In genomic region chr1:90537606-90538362, GRCh38 we compare ENCODE assay signal across 15 cellular contexts.
DNase-seq lines count a peak whose midpoint lies in the region; ATAC-seq and TF ChIP-seq lines count a peak whose summit lies in the region.
"Had no signal": no experiment of that assay in that cellular context is flagged by ENCODE, and none has a peak within 500 bp of the region (broad histone marks: within the 10 kb centered on the region; RNA-seq: fewer than 3 reads in every experiment).

No MANE protein-coding gene starts in this region.

- H3K79me2 ChIP-seq in neural progenitor cell (ENCODE audit: low read depth): no peaks in the 10 kb centered on the region

- peak overlapping the region; percentile 59 for H3K27ac ChIP-seq in cardiac muscle cell
- no peak overlapping the region for H3K27ac ChIP-seq in right atrium auricular region
- H3K27ac ChIP-seq in ectodermal cell (ENCODE audit: insufficient read depth, low read depth, low read length, poor library complexity, severe bottlenecking): peak overlapping the region; percentile 51
- peak overlapping the region; percentile 76 for H3K27ac ChIP-seq in neural progenitor cell
- H3K27ac ChIP-seq: BLaER1 had no signal

- peaks cover 2% of the 10 kb centered on the region for H3K27me3 Mint-ChIP-seq in neural progenitor cell (ENCODE audit: insufficient read depth, low read depth)

- peaks cover 12% of the 10 kb centered on the region for H3K4me1 ChIP-seq in cardiac muscle cell (ENCODE audit: low read depth)
- H3K4me1 ChIP-seq in right atrium auricular region: no peaks in the 10 kb centered on the region
- peaks cover 45% of the 10 kb centered on the region for H3K4me1 ChIP-seq in ectodermal cell (ENCODE audit: control insufficient read depth, insufficient read depth, low read length)
- H3K4me1 ChIP-seq in neural progenitor cell: peaks cover 59% of the 10 kb centered on the region
- H3K4me1 ChIP-seq: BLaER1 had no signal

- peaks cover 3% of the 10 kb centered on the region for H3K36me3 Mint-ChIP-seq in neural progenitor cell
- H3K36me3 Mint-ChIP-seq: CD14-positive monocyte; CD4-positive, alpha-beta memory T cell had no signal

- H3K9ac ChIP-seq in neural progenitor cell: no peak overlapping the region
- H3K9ac ChIP-seq: BLaER1 had no signal

- H3K4me1 Mint-ChIP-seq in neural progenitor cell: peaks cover 61% of the 10 kb centered on the region
- H3K4me1 Mint-ChIP-seq: CD14-positive monocyte; CD4-positive, alpha-beta memory T cell had no signal

- peak overlapping the region; percentile 94 for H3K27ac Mint-ChIP-seq in neural progenitor cell
- H3K27ac Mint-ChIP-seq: CD14-positive monocyte; CD4-positive, alpha-beta memory T cell had no signal

- H3K27me3 ChIP-seq in cardiac muscle cell: no peaks in the 10 kb centered on the region
- H3K27me3 ChIP-seq in right atrium auricular region: no peaks in the 10 kb centered on the region
- H3K27me3 ChIP-seq in ectodermal cell (ENCODE audit: control insufficient read depth, insufficient read depth, low read length, poor library complexity, severe bottlenecking): no peaks in the 10 kb centered on the region
- H3K27me3 ChIP-seq in neural progenitor cell: peaks cover 48% of the 10 kb centered on the region
- H3K27me3 ChIP-seq: BLaER1 had no signal

- no peaks in the 10 kb centered on the region for H3K9me3 Mint-ChIP-seq in neural progenitor cell
- H3K9me3 Mint-ChIP-seq: CD14-positive monocyte; CD4-positive, alpha-beta memory T cell had no signal

- no peak overlapping the region for H2AFZ ChIP-seq in neural progenitor cell (replicated peaks)

- peak overlapping the region; percentile 16 for H3K4me3 Mint-ChIP-seq in neural progenitor cell
- H3K4me3 Mint-ChIP-seq: CD14-positive monocyte; CD4-positive, alpha-beta memory T cell had no signal

- no peak for ATAC-seq in GM19463 (IDR thresholded peaks at IDR 0.05; ENCODE audit: unreplicated experiment)
- ATAC-seq in GM18909 (IDR thresholded peaks at IDR 0.05; ENCODE audit: poor library complexity, unreplicated experiment): no peak

- H3K4me2 ChIP-seq in neural progenitor cell: peak overlapping the region; percentile 68
- H3K4me2 ChIP-seq: BLaER1 had no signal

- peaks cover 17% of the 10 kb centered on the region for H4K20me1 ChIP-seq in neural progenitor cell (ENCODE audit: low read depth)
- H4K20me1 ChIP-seq: BLaER1 had no signal

- no peaks in the 10 kb centered on the region for H3K9me3 ChIP-seq in cardiac muscle cell (ENCODE audit: low read depth)
- H3K9me3 ChIP-seq in right atrium auricular region: no peaks in the 10 kb centered on the region
- no peaks in the 10 kb centered on the region for H3K9me3 ChIP-seq in ectodermal cell (ENCODE audit: control insufficient read depth, low read length)
- no peaks in the 10 kb centered on the region for H3K9me3 ChIP-seq in neural progenitor cell (ENCODE audit: low read depth)
- H3K9me3 ChIP-seq: BLaER1 had no signal

- TF ChIP-seq CTCF in cardiac muscle cell (IDR thresholded peaks at IDR 0.05; ENCODE audit: low read depth, low read length) (no peak), right atrium auricular region (IDR thresholded peaks at IDR 0.05) (no peak), neural progenitor cell (IDR thresholded peaks at IDR 0.05) (no peak)

- H3F3A ChIP-seq in neural progenitor cell (ENCODE audit: low read depth): peaks cover 62% of the 10 kb centered on the region

- H3K4me3 ChIP-seq in cardiac muscle cell: no peak overlapping the region
- no peak overlapping the region for H3K4me3 ChIP-seq in right atrium auricular region
- H3K4me3 ChIP-seq in ectodermal cell (ENCODE audit: insufficient read depth, low read depth, low read length): no peak overlapping the region
- H3K4me3 ChIP-seq in neural progenitor cell: no peak overlapping the region
- H3K4me3 ChIP-seq: BLaER1 had no signal

- WGBS in ectodermal cell, 2 experiments: 27 to 31% methylated on average over 9 of the region's 9 CpGs

- peak in 1 of 2 donors; percentile 36 for DNase-seq in cardiac muscle cell (ENCODE audit: low read depth in 1 of 2, low spot score in 1 of 2)
- DNase-seq in right atrium auricular region (ENCODE audit: low spot score): no peak
- DNase-seq in neural progenitor cell (ENCODE audit: low spot score): peak; percentile 77
- DNase-seq in activated T-cell treated with anti-CD3 and anti-CD28 coated beads for 4 hours: no peak
- DNase-seq: 8988T; CD4-positive, alpha-beta memory T cell; DMS153; DMS79 treated with DMSO at 0.1 percent for 48 hours; EL; HCEC 1CT had no signal

- H3K36me3 ChIP-seq in cardiac muscle cell: no peaks in the 10 kb centered on the region
- H3K36me3 ChIP-seq in right atrium auricular region: no peaks in the 10 kb centered on the region
- no peaks in the 10 kb centered on the region for H3K36me3 ChIP-seq in ectodermal cell (ENCODE audit: control insufficient read depth, insufficient read depth, low read length)
- H3K36me3 ChIP-seq in neural progenitor cell: no peaks in the 10 kb centered on the region
- H3K36me3 ChIP-seq: BLaER1 had no signal

Comparison
In these comparisons a context has a peak if more than half of its experiments do, and no peak if none do; other contexts are left out.
1. H3K27ac ChIP-seq: peak in cardiac muscle cell (single experiment), ectodermal cell (single experiment) and neural progenitor cell (single experiment); none in right atrium auricular region (0 of 2).